In genomic region chr6:27826612-27826985, GRCh38 we compare ENCODE assay signal across 8 cellular contexts.
DNase-seq lines count a peak whose midpoint lies in the region; ATAC-seq, FAIRE-seq and TF ChIP-seq lines count a peak whose summit lies in the region.
"Not testable (repeated sequence)": the region's sequence is repeated elsewhere in the genome, so short reads cannot be mapped to it uniquely, and the experiment has no call there.

No MANE protein-coding gene starts in this region.

- peak overlapping the region in 1 of 2 experiments; percentile 80; a peak in 2 of 6 replicates for H3K27ac ChIP-seq in A549
- H3K27ac ChIP-seq in SK-N-SH (ENCODE audit: low read depth in 2 of 2, low read length in 1 of 2): peak overlapping the region; percentile 65 to 89

- intact Hi-C loops in activated CD4-positive, alpha-beta memory T cell treated with anti-CD3 and anti-CD28 coated beads for 36 hours (cut with micrococcal nuclease); MCF 10A (cut with micrococcal nuclease): not testable (repeated sequence)

- not testable (repeated sequence) for TF ChIP-seq EP300 in A549 (IDR thresholded peaks at IDR 0.05); SK-N-SH (IDR thresholded peaks at IDR 0.05; ENCODE audit: borderline replicate concordance in 1 of 2, low read depth in 1 of 2, low read length in 1 of 2)

- ATAC-seq in A549; activated T-helper 17 cell treated with anti-CD3 and anti-CD28 coated beads, Interleukin-2, amount 50 U/mL, for 72 hours (replicated peaks): not testable (repeated sequence)

- H3K4me3 Mint-ChIP-seq in HFFc6 (peak overlapping the region; percentile 81), MCF 10A (ENCODE audit: unreplicated experiment) (peak overlapping the region; percentile 94)
- peak overlapping the region; percentile 16 for H3K4me3 Mint-ChIP-seq in activated CD4-positive, alpha-beta memory T cell treated with anti-CD3 and anti-CD28 coated beads for 36 hours
- peak overlapping the region; percentile 92 for H3K4me3 Mint-ChIP-seq in activated T-helper 17 cell treated with anti-CD3 and anti-CD28 coated beads, Interleukin-2, amount 50 U/mL, for 72 hours
- H3K4me3 Mint-ChIP-seq in osteocyte (ENCODE audit: unreplicated experiment): not testable (repeated sequence)

- not testable (repeated sequence) for H3K9me3 ChIP-seq in A549, SK-N-SH

- not testable (repeated sequence) for H3K9me2 ChIP-seq in SK-N-SH

- WGBS in A549 (ENCODE audit: missing lambda C conversion rate): 32% methylated on average over 3 of the region's 30 CpGs
- WGBS in SK-N-SH (ENCODE audit: low lambda C conversion rate): 20% methylated on average over 17 of the region's 30 CpGs

- H3K9ac ChIP-seq in SK-N-SH: peak overlapping the region; percentile 29; the same call in 1 of the 2 replicates

- H3K27me3 Mint-ChIP-seq in HFFc6 (ENCODE audit: insufficient read depth); activated CD4-positive, alpha-beta memory T cell treated with anti-CD3 and anti-CD28 coated beads for 36 hours; activated T-helper 17 cell treated with anti-CD3 and anti-CD28 coated beads, Interleukin-2, amount 50 U/mL, for 72 hours; MCF 10A (ENCODE audit: insufficient read depth, unreplicated experiment); osteocyte (ENCODE audit: unreplicated experiment): not testable (repeated sequence)

- not testable (repeated sequence) for FAIRE-seq in A549 (lab: Jason Lieb, UNC)

- TF ChIP-seq RAD21 in A549 (conservative IDR thresholded peaks at IDR 0.05 in 1 of 2, IDR thresholded peaks at IDR 0.05 in 1 of 2); SK-N-SH (IDR thresholded peaks at IDR 0.05; ENCODE audit: low read length): not testable (repeated sequence)

- DNase-seq in A549 (ENCODE audit: low read depth in 1 of 2, low spot score in 1 of 2); HFFc6; SK-N-SH; activated CD4-positive, alpha-beta memory T cell treated with anti-CD3 and anti-CD28 coated beads for 36 hours; MCF 10A (ENCODE audit: unreplicated experiment); kidney epithelial cell (ENCODE audit: low read depth); osteocyte (ENCODE audit: extremely low spot score, unreplicated experiment): not testable (repeated sequence)

- H3K36me3 ChIP-seq in SK-N-SH (replicated peaks in 1 of 2; ENCODE audit: control insufficient read depth in 1 of 2, insufficient read depth in 2 of 2, low read length in 1 of 2); kidney epithelial cell (ENCODE audit: control insufficient read depth, insufficient read depth, low read length): not testable (repeated sequence)

- TF ChIP-seq CTCF in A549 (IDR thresholded peaks at IDR 0.05); HFFc6 (IDR thresholded peaks at IDR 0.05); SK-N-SH (IDR thresholded peaks at IDR 0.05); MCF 10A (IDR thresholded peaks at IDR 0.05; ENCODE audit: unreplicated experiment); kidney epithelial cell (IDR thresholded peaks at IDR 0.05; ENCODE audit: insufficient read depth, low read length, poor library complexity, severe bottlenecking); osteocyte (IDR thresholded peaks at IDR 0.05): not testable (repeated sequence)

- H3K4me1 ChIP-seq in A549; SK-N-SH (ENCODE audit: control insufficient read depth in 1 of 2, insufficient read depth in 2 of 2, low read depth in 1 of 2, low read length in 1 of 2): not testable (repeated sequence)

- POLR2A ChIA-PET in A549 (lab: Yijun Ruan, JAX); activated CD4-positive, alpha-beta memory T cell treated with anti-CD3 and anti-CD28 coated beads for 36 hours (lab: Charles Lee); MCF 10A (lab: Yijun Ruan, JAX): not testable (repeated sequence)
- POLR2A ChIA-PET in SK-N-SH (lab: Yijun Ruan, JAX): interaction anchor here (0.7 to 5.5 kb wide), 2 partner anchors 22 to 68 kb away, joined by 3 to 107 read pairs; a partner anchor contains a TSS

- BruUV-seq in MCF 10A (replicated peaks; lab: Mats Ljungman, UMichigan): not testable (repeated sequence)

- H3K9me3 Mint-ChIP-seq in HFFc6; activated CD4-positive, alpha-beta memory T cell treated with anti-CD3 and anti-CD28 coated beads for 36 hours; activated T-helper 17 cell treated with anti-CD3 and anti-CD28 coated beads, Interleukin-2, amount 50 U/mL, for 72 hours; MCF 10A (ENCODE audit: unreplicated experiment); osteocyte (ENCODE audit: unreplicated experiment): not testable (repeated sequence)

- not testable (repeated sequence) for H3K4me3 ChIP-seq in A549
- H3K4me3 ChIP-seq in SK-N-SH (ENCODE audit: low read depth in 2 of 2, low read length in 1 of 2) (peak overlapping the region; percentile 41 to 52; a peak in 2 of 4 replicates), kidney epithelial cell (ENCODE audit: low read depth, low read length) (peak overlapping the region; percentile 17)

- H3K4me1 Mint-ChIP-seq in HFFc6 (ENCODE audit: low read depth) (peaks cover 50% of the 10 kb centered on the region), MCF 10A (ENCODE audit: insufficient read depth, unreplicated experiment) (peaks cover 10% of the 10 kb centered on the region), osteocyte (ENCODE audit: unreplicated experiment) (peaks cover 39% of the 10 kb centered on the region)
- peaks cover 39% of the 10 kb centered on the region for H3K4me1 Mint-ChIP-seq in activated CD4-positive, alpha-beta memory T cell treated with anti-CD3 and anti-CD28 coated beads for 36 hours (ENCODE audit: low read depth)
- peaks cover 25% of the 10 kb centered on the region for H3K4me1 Mint-ChIP-seq in activated T-helper 17 cell treated with anti-CD3 and anti-CD28 coated beads, Interleukin-2, amount 50 U/mL, for 72 hours

- not testable (repeated sequence) for H3K36me3 Mint-ChIP-seq in HFFc6 (ENCODE audit: low read depth); osteocyte (ENCODE audit: unreplicated experiment)
- peaks cover 12% of the 10 kb centered on the region for H3K36me3 Mint-ChIP-seq in activated CD4-positive, alpha-beta memory T cell treated with anti-CD3 and anti-CD28 coated beads for 36 hours
- peaks cover 38% of the 10 kb centered on the region for H3K36me3 Mint-ChIP-seq in activated T-helper 17 cell treated with anti-CD3 and anti-CD28 coated beads, Interleukin-2, amount 50 U/mL, for 72 hours (ENCODE audit: low read depth)
- H3K36me3 Mint-ChIP-seq in MCF 10A (ENCODE audit: insufficient read depth, unreplicated experiment): peaks cover 25% of the 10 kb centered on the region

- H2AFZ ChIP-seq in SK-N-SH (ENCODE audit: low read depth): not testable (repeated sequence)

- H3K79me2 ChIP-seq in SK-N-SH (ENCODE audit: insufficient read depth): peaks cover 26% of the 10 kb centered on the region

- H3K27ac Mint-ChIP-seq in HFFc6 (peak overlapping the region; percentile 84), MCF 10A (ENCODE audit: low read depth, unreplicated experiment) (peak overlapping the region; percentile 95), osteocyte (ENCODE audit: unreplicated experiment) (peak overlapping the region; percentile 56)
- peak overlapping the region; percentile 33 for H3K27ac Mint-ChIP-seq in activated CD4-positive, alpha-beta memory T cell treated with anti-CD3 and anti-CD28 coated beads for 36 hours
- not testable (repeated sequence) for H3K27ac Mint-ChIP-seq in activated T-helper 17 cell treated with anti-CD3 and anti-CD28 coated beads, Interleukin-2, amount 50 U/mL, for 72 hours

- TF ChIP-seq POLR2A in A549 (IDR thresholded peaks at IDR 0.05; ENCODE audit: low read length): not testable (repeated sequence)

- H3K27me3 ChIP-seq in SK-N-SH (ENCODE audit: insufficient read depth); kidney epithelial cell (ENCODE audit: control insufficient read depth, insufficient read depth, low read length): not testable (repeated sequence)

- H3K4me2 ChIP-seq in A549 (peak overlapping the region; percentile 33; the same call in 1 of the 3 replicates), SK-N-SH (peak overlapping the region; percentile 45; the same call in 1 of the 2 replicates)

- H3F3A ChIP-seq in SK-N-SH (replicated peaks; ENCODE audit: insufficient read depth): peaks cover 30% of the 10 kb centered on the region

- H4K20me1 ChIP-seq in SK-N-SH (ENCODE audit: insufficient read depth): not testable (repeated sequence)

- CTCF ChIA-PET in A549 (lab: Yijun Ruan, JAX); SK-N-SH (lab: Yijun Ruan, JAX); activated CD4-positive, alpha-beta memory T cell treated with anti-CD3 and anti-CD28 coated beads for 36 hours (lab: Charles Lee); MCF 10A (lab: Yijun Ruan, JAX): not testable (repeated sequence)
